8 cellular contexts compared by ENCODE assay signal in genomic region chr1:6148497-6149241, GRCh38. TPM values are rescaled to one million over a fixed set of nuclear protein-coding genes. Genes with fewer than 3 reads are reported as not detected.
DNase-seq lines count a peak whose midpoint lies in the region; ATAC-seq, FAIRE-seq and TF ChIP-seq lines count a peak whose summit lies in the region.

No MANE protein-coding gene starts in this region.

- H3K79me2 ChIP-seq in OCI-LY7 (ENCODE audit: insufficient read depth, low read depth, low read length) = no peaks in the 10 kb centered on the region

- TF ChIP-seq CTCF in OCI-LY7 (conservative IDR thresholded peaks at IDR 0.05; ENCODE audit: low read length) = no peak

- POLR2A ChIA-PET in OCI-LY7 (lab: Charles Lee) = no interaction called here

- peak overlapping the region; percentile 44 for H3K4me2 ChIP-seq in OCI-LY7 (ENCODE audit: low read length)

- TF ChIP-seq POLR2A in GM12891 (IDR thresholded peaks at IDR 0.05; ENCODE audit: low read depth, low read length) = no peak

- WGBS in right cardiac atrium = 5% methylated on average over 53 of the region's 53 CpGs

- CTCF ChIA-PET in OCI-LY7 (lab: Charles Lee; ENCODE audit: unreplicated experiment) = no interaction called here

- no peak for FAIRE-seq in GM12891 (lab: Jason Lieb, UNC)

- intact Hi-C loops in OCI-LY7 (cut with micrococcal nuclease; ENCODE audit: unreplicated experiment) = no loop called here
- intact Hi-C loops in right cardiac atrium (cut with DNase I) = no loop called here

- no peaks in the 10 kb centered on the region for H3K27me3 ChIP-seq in right cardiac atrium (ENCODE audit: control insufficient read depth, insufficient read depth)

- no peaks in the 10 kb centered on the region for H3K36me3 ChIP-seq in OCI-LY7 (ENCODE audit: insufficient read depth, low read length)

- H3K9me3 ChIP-seq in OCI-LY7 (ENCODE audit: low read length) (no peaks in the 10 kb centered on the region), right cardiac atrium (ENCODE audit: control insufficient read depth, low read length) (no peaks in the 10 kb centered on the region)

- H4K20me1 ChIP-seq in OCI-LY7 (ENCODE audit: insufficient read depth, low read length) = no peaks in the 10 kb centered on the region

- H3K9me2 ChIP-seq in OCI-LY7 (ENCODE audit: insufficient read depth, low read length) = no peaks in the 10 kb centered on the region

- BruUV-seq in OCI-LY7 (replicated peaks; lab: Mats Ljungman, UMichigan) = no TSS peak

- peak; percentile 40 to 79 for ATAC-seq in right cardiac atrium

- H3K4me3 ChIP-seq in OCI-LY7 (ENCODE audit: low read depth, low read length, poor library complexity, severe bottlenecking) = no peak overlapping the region
- no peak overlapping the region for H3K4me3 ChIP-seq in right cardiac atrium (ENCODE audit: low read length)

- H3K27ac ChIP-seq in OCI-LY7 (ENCODE audit: low read depth, low read length, poor library complexity, severe bottlenecking) = no peak overlapping the region
- no peak overlapping the region for H3K27ac ChIP-seq in right cardiac atrium (ENCODE audit: low read length)

- DNase-seq in GM12891 (ENCODE audit: insufficient read length, low spot score) (peak; percentile 57), OCI-LY7 (ENCODE audit: low spot score) (peak; percentile 37), activated gamma-delta T cell treated with Interleukin-2 at 50 U/mL for 16 hours (peak; percentile 48), right cardiac atrium (peak; percentile 35 to 72 (median 47)), cortex of kidney (lab: John Stamatoyannopoulos, UW) (no peak), NCI-H2196 (lab: John Stamatoyannopoulos, UW; ENCODE audit: unreplicated experiment) (no peak), hepatic stellate cell (ENCODE audit: low spot score) (no peak)
- DNase-seq in stimulated activated CD4-positive, alpha-beta T cell treated with anti-CD3 and anti-CD28 coated beads, Interleukin-1b, Interleukin-23, amount 100 ng/mL, for 1 hour (ENCODE audit: low read depth in 2 of 2) = peak; percentile 22 to 64

- no peaks in the 10 kb centered on the region for H3K4me1 ChIP-seq in OCI-LY7 (ENCODE audit: insufficient read depth, low read length, poor library complexity, severe bottlenecking)
- H3K4me1 ChIP-seq in right cardiac atrium (ENCODE audit: control insufficient read depth, insufficient read depth, low read length) = no peaks in the 10 kb centered on the region

- no peak overlapping the region for H2AFZ ChIP-seq in OCI-LY7 (ENCODE audit: low read length)

TF ChIP-seq in GM12891, 5 proteins besides CTCF, POLR2A, EP300 and RAD21:
- no peak for TF ChIP-seq POU2F2 (IDR thresholded peaks at IDR 0.05; ENCODE audit: low read depth, low read length)

RNA-seq across cellular contexts. Expression of gene CHD5, which starts 31.5 kb away (rescaled TPM):
- 0.23 TPM for polyA plus RNA-seq in GM12891 (2012; ENCODE audit: low read depth, missing spikeins)
- 0.19 and 0.93 TPM in 2 replicates for total RNA-seq in OCI-LY7 (2014; rRNA removed; shearing (Covaris generic))
- total RNA-seq in OCI-LY7 (2022) (0.38 and 0.55 TPM in 2 replicates), right cardiac atrium (under 1 TPM; 0.23 to 0.53 (median 0.35) TPM)
- polyA plus RNA-seq in right cardiac atrium = 0.29 TPM

RNA-seq across cellular contexts. Expression of gene RPL22, which starts 50.7 kb away (rescaled TPM):
- polyA plus RNA-seq in GM12891 (2012; ENCODE audit: low read depth, missing spikeins) = 1,657 TPM
- 249 and 330 TPM in 2 replicates for total RNA-seq in OCI-LY7 (2014; rRNA removed; shearing (Covaris generic))
- total RNA-seq in OCI-LY7 (2022) = 589 and 605 TPM in 2 replicates
- total RNA-seq in right cardiac atrium = 100 to 1,000 TPM; 247 to 309 (median 276) TPM
- polyA plus RNA-seq in right cardiac atrium = 260 TPM

RNA-seq across cellular contexts. Expression of gene RNF207, which starts 57.2 kb away (rescaled TPM):
- polyA plus RNA-seq in GM12891 (2012; ENCODE audit: low read depth, missing spikeins) = 16.0 TPM
- total RNA-seq in OCI-LY7 (2014; rRNA removed; shearing (Covaris generic)) = not detected in 2 replicates
- not detected in 2 replicates for total RNA-seq in OCI-LY7 (2022)
- total RNA-seq in right cardiac atrium = 10 to 100 TPM; 33.7 to 97.4 (median 63.7) TPM
- polyA plus RNA-seq in right cardiac atrium = 55.2 TPM

Comparison
In these comparisons a context has a peak if more than half of its experiments do, and no peak if none do; other contexts are left out.
1. DNase-seq: peak in GM12891 (single experiment), OCI-LY7 (single experiment), activated gamma-delta T cell treated with Interleukin-2 at 50 U/mL for 16 hours (single experiment), right cardiac atrium (3 of 3) and stimulated activated CD4-positive, alpha-beta T cell treated with anti-CD3 and anti-CD28 coated beads, Interleukin-1b, Interleukin-23, amount 100 ng/mL, for 1 hour (2 of 2); none in cortex of kidney (single experiment), NCI-H2196 (single experiment) and hepatic stellate cell (single experiment).
2. RNA of gene RNF207, which starts 57.2 kb away (total RNA-seq): 33.7 to 97.4 TPM in right cardiac atrium; not detected in OCI-LY7; every median in the first group is over 10 times any median in the second.